Comparison of ENCODE assay signal across 8 cellular contexts in the genomic region with DNA sequence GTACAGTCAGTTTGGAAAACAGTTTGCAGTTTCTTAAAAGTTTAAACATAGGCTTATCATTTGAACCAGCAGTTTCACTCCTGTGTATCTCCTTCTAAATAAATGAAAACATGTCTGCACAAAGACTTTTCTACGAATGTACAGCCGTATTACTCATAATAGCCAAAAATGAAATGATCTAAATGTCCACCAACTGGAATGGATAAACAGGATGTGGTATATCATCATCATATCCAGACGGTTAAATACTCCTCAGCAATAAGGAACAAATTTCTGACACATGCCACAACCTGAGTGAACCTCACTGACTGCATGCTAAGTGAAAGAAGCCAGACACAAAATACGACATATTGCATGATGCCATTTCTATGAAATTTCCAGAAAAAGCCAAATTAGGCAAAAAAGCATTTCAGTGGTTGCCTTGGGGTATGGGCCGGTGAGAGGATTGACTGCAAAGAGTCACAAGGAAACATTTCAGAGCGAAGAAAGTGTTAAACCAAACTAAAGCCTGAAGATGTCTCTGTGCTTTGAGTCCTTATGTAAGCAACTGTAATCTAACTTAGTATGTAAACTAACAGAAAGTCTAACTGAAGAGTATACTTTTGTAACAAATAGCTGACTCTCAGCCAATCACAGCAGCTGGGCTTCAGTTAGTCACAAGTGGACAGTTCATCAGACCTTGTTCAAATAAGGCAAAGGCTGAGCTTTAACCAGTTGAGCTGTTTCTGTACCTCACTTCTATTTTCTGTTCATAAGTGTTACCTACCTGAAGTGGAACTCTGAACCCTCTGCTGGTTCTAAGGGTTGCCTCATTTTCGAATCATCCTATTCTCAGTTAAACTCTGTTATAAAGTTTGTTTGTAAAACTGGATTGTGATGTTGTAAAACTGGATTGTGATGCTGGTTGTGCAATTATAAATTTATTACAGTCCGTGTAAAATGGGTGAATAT.
DNase-seq lines count a peak whose midpoint lies in the region; ATAC-seq, FAIRE-seq and TF ChIP-seq lines count a peak whose summit lies in the region.

No MANE protein-coding gene starts in this region.

- no peak overlapping the region for H3K4me3 ChIP-seq in breast epithelium
- H3K4me3 ChIP-seq in SJSA1 = peak overlapping the region; percentile 19
- peak overlapping the region; percentile 19 to 53 (median 41); a peak in 4 of 6 replicates for H3K4me3 ChIP-seq in HepG2 (replicated peaks in 1 of 3; ENCODE audit: insufficient read depth in 1 of 3, low read depth in 2 of 3, low read length in 3 of 3)
- no peak overlapping the region for H3K4me3 ChIP-seq in CD4-positive, alpha-beta memory T cell (ENCODE audit: low read length in 2 of 2)

- H3K9me3 Mint-ChIP-seq in MCF 10A (ENCODE audit: unreplicated experiment) = no peaks in the 10 kb centered on the region
- peaks cover 0 to 3% (median 0%) of the 10 kb centered on the region in 8 donors for H3K9me3 Mint-ChIP-seq in CD4-positive, alpha-beta memory T cell

- no peaks in the 10 kb centered on the region; the same call in 1 of the 2 replicates for H4K20me1 ChIP-seq in HepG2 (ENCODE audit: insufficient read depth, low read length)

- H3K9me3 ChIP-seq in breast epithelium (no peaks in the 10 kb centered on the region), SJSA1 (replicated peaks) (no peaks in the 10 kb centered on the region), HepG2 (ENCODE audit: low read length) (no peaks in the 10 kb centered on the region)
- H3K9me3 ChIP-seq in CD4-positive, alpha-beta memory T cell (ENCODE audit: control insufficient read depth in 1 of 2, low read length in 2 of 2) = no peaks in the 10 kb centered on the region

- TF ChIP-seq CTCF in MCF 10A (IDR thresholded peaks at IDR 0.05; ENCODE audit: unreplicated experiment) (no peak), breast epithelium (IDR thresholded peaks at IDR 0.05) (no peak), HepG2 (CRISPR knock-in tag; IDR thresholded peaks at IDR 0.05) (peak; percentile 50)

- H3K36me3 ChIP-seq in breast epithelium (no peaks in the 10 kb centered on the region), SJSA1 (no peaks in the 10 kb centered on the region), HepG2 (replicated peaks in 1 of 2; ENCODE audit: control insufficient read depth in 1 of 2, insufficient read depth in 2 of 2, low read length in 2 of 2) (no peaks in the 10 kb centered on the region)
- no peaks in the 10 kb centered on the region for H3K36me3 ChIP-seq in CD4-positive, alpha-beta memory T cell (ENCODE audit: insufficient read depth, low read length)

- BruUV-seq in MCF 10A (replicated peaks; lab: Mats Ljungman, UMichigan) (TSS peak; percentile 36), HepG2 (replicated peaks; lab: Mats Ljungman, UMichigan) (no TSS peak)

- TF ChIP-seq RAD21 in HepG2 (CRISPR knock-in tag; IDR thresholded peaks at IDR 0.05) = no peak

- peak overlapping the region; percentile 89 for H3K27ac Mint-ChIP-seq in MCF 10A (ENCODE audit: low read depth, unreplicated experiment)
- H3K27ac Mint-ChIP-seq in CD4-positive, alpha-beta memory T cell = peak overlapping the region in 1 of 7 donors; percentile 29

- peak overlapping the region in 1 of 2 donors; percentile 2 for H3K27ac ChIP-seq in breast epithelium
- peak overlapping the region; percentile 97 for H3K27ac ChIP-seq in SJSA1
- H3K27ac ChIP-seq in HepG2 (ENCODE audit: extremely low read length, insufficient read depth, low read length) = peak overlapping the region; percentile 76
- no peak overlapping the region for H3K27ac ChIP-seq in CD4-positive, alpha-beta memory T cell (ENCODE audit: low read depth, low read length)

- no peaks in the 10 kb centered on the region for H3K27me3 ChIP-seq in breast epithelium
- H3K27me3 ChIP-seq in SJSA1 (replicated peaks) = no peaks in the 10 kb centered on the region
- no peaks in the 10 kb centered on the region for H3K27me3 ChIP-seq in HepG2 (ENCODE audit: control insufficient read depth in 1 of 2, insufficient read depth in 2 of 2, low read length in 2 of 2)
- no peaks in the 10 kb centered on the region for H3K27me3 ChIP-seq in CD4-positive, alpha-beta memory T cell (ENCODE audit: insufficient read depth, low read length)

- in situ Hi-C loops in HepG2 (cut with HindIII; ENCODE audit: extremely low pct_ligation_motif_present, low pct_unique_long_range_greater_than_20kb) = no loop called here

- peak overlapping the region; percentile 46 for H3K9ac ChIP-seq in HepG2 (ENCODE audit: insufficient read depth, low read depth, low read length)

- peaks cover 7% of the 10 kb centered on the region for H3K36me3 Mint-ChIP-seq in MCF 10A (ENCODE audit: insufficient read depth, unreplicated experiment)
- H3K36me3 Mint-ChIP-seq in CD4-positive, alpha-beta memory T cell = no peaks in the 10 kb centered on the region

- DNase-seq in MCF 10A (ENCODE audit: unreplicated experiment) (peak; percentile 58), breast epithelium (ENCODE audit: low spot score in 2 of 2) (no peak), SJSA1 (ENCODE audit: low read depth in 1 of 2, low spot score in 2 of 2) (peak; percentile 75 to 91), HepG2 (ENCODE audit: low spot score) (peak; percentile 91), NCI-H345 (lab: John Stamatoyannopoulos, UW) (no peak), SIG-M5 treated with dmso at 0.1 percent for 504 hours (lab: John Stamatoyannopoulos, UW; ENCODE audit: unreplicated experiment) (no peak)
- no peak for DNase-seq in CD4-positive, alpha-beta memory T cell

- no peaks in the 10 kb centered on the region for H3K27me3 Mint-ChIP-seq in MCF 10A (ENCODE audit: insufficient read depth, unreplicated experiment)
- H3K27me3 Mint-ChIP-seq in CD4-positive, alpha-beta memory T cell = peaks cover 9 to 17% of the 10 kb centered on the region in 2 donors

- ATAC-seq in HG03045 (IDR thresholded peaks at IDR 0.05; ENCODE audit: unreplicated experiment) (peak; percentile 60), HepG2 (peak; percentile 88)

- CTCF ChIA-PET in MCF 10A (lab: Yijun Ruan, JAX) = interaction anchor here (1.9 kb wide), 1 partner anchor 61 kb away, joined by 6 read pairs; no protein-coding TSS in a partner anchor
- CTCF ChIA-PET in HepG2 (lab: Yijun Ruan, JAX; ENCODE audit: low intra/inter-chr PET ratio, low total read pairs) = no interaction called here
- CTCF ChIA-PET in CD4-positive, alpha-beta memory T cell (lab: Charles Lee; ENCODE audit: partially characterized antibody) = no interaction called here

- H3K4me1 ChIP-seq in breast epithelium = peaks cover 4 to 5% of the 10 kb centered on the region in 2 donors
- H3K4me1 ChIP-seq in SJSA1 (replicated peaks) = peaks cover 73% of the 10 kb centered on the region
- H3K4me1 ChIP-seq in HepG2 (ENCODE audit: insufficient read depth, low read length) = peaks cover 96% of the 10 kb centered on the region
- H3K4me1 ChIP-seq in CD4-positive, alpha-beta memory T cell (ENCODE audit: insufficient read depth, low read length) = no peaks in the 10 kb centered on the region

- 16% methylated on average over 8 of the region's 8 CpGs for WGBS in HepG2 (ENCODE audit: low lambda C conversion rate)

- no peak overlapping the region for H2AFZ ChIP-seq in HepG2 (ENCODE audit: low read length)

- TF ChIP-seq POLR2A in breast epithelium (IDR thresholded peaks at IDR 0.05) = no peak
- TF ChIP-seq POLR2A in HepG2 (IDR thresholded peaks at IDR 0.05; ENCODE audit: insufficient read depth in 1 of 2, low read depth in 2 of 2, low read length in 2 of 2) = 0 out of 4 replicates have a peak, but pooled peaks of 1 of the 2 experiments have one; percentile 28

- peaks cover 56% of the 10 kb centered on the region for H3K4me1 Mint-ChIP-seq in MCF 10A (ENCODE audit: insufficient read depth, unreplicated experiment)
- peaks cover 0 to 1% (median 0%) of the 10 kb centered on the region in 4 donors for H3K4me1 Mint-ChIP-seq in CD4-positive, alpha-beta memory T cell

- peak overlapping the region; percentile 81 for H3K4me2 ChIP-seq in HepG2 (ENCODE audit: low read depth, low read length)

- H3K4me3 Mint-ChIP-seq in MCF 10A (ENCODE audit: unreplicated experiment) = peak overlapping the region; percentile 55
- no peak overlapping the region for H3K4me3 Mint-ChIP-seq in CD4-positive, alpha-beta memory T cell

- TF ChIP-seq EP300 in HepG2 (IDR thresholded peaks at IDR 0.05; ENCODE audit: low read depth in 2 of 2, low read length in 2 of 2) = peak in 1 of 2 experiments; percentile 69; a peak in 1 of 4 replicates
- TF ChIP-seq EP300 in HepG2 (CRISPR knock-in tag; IDR thresholded peaks at IDR 0.05; ENCODE audit: borderline replicate concordance) = 0 out of 2 replicates have a peak, but pooled peaks have one; percentile 13

- POLR2A ChIA-PET in MCF 10A (lab: Yijun Ruan, JAX) (interaction anchor here (0.6 to 2.5 kb wide), 11 partner anchors 12 to 60 kb away, joined by 3 to 13 read pairs (median 3); no protein-coding TSS in a partner anchor), HepG2 (lab: Yijun Ruan, JAX) (interaction anchor here (0.9 to 1.1 kb wide), 5 partner anchors 11 to 60 kb away, joined by 3 to 17 read pairs (median 3); no protein-coding TSS in a partner anchor)
- POLR2A ChIA-PET in CD4-positive, alpha-beta memory T cell (lab: Charles Lee; ENCODE audit: partially characterized antibody) = no interaction called here

- peaks cover 91% of the 10 kb centered on the region for H3K79me2 ChIP-seq in HepG2 (ENCODE audit: insufficient read depth, low read length)

- intact Hi-C loops in MCF 10A (cut with micrococcal nuclease) (no loop called here), breast epithelium (cut with DNase I; ENCODE audit: low total_unique reads) (no loop called here), HepG2 (cut with micrococcal nuclease; ENCODE audit: unreplicated experiment) (loop anchor here (1.0 to 5.0 kb wide), 2 partner anchors 36 to 59 kb away; no protein-coding TSS in a partner anchor)
- intact Hi-C loops in CD4-positive, alpha-beta memory T cell (cut with micrococcal nuclease) = no loop called here

- peak; percentile 96 for FAIRE-seq in HepG2 (lab: Jason Lieb, UNC)

TF ChIP-seq in HepG2, 621 proteins besides CTCF, POLR2A, EP300 and RAD21 (continues in another document):
- no peak for TF ChIP-seq FOXA1 (IDR thresholded peaks at IDR 0.05)
- TF ChIP-seq FOXA1 (CRISPR knock-in tag; IDR thresholded peaks at IDR 0.05) = peak; percentile 68
- TF ChIP-seq POLR2G (IDR thresholded peaks at IDR 0.05; ENCODE audit: low read depth, low read length) = no peak
- 0 out of 2 replicates have a peak, but pooled peaks have one; percentile 47 for TF ChIP-seq KMT2A (CRISPR knock-in tag; IDR thresholded peaks at IDR 0.05)
- 0 out of 2 replicates have a peak, but pooled peaks have one; percentile 62 for TF ChIP-seq ZNF124 (CRISPR knock-in tag; IDR thresholded peaks at IDR 0.05)
- no peak for TF ChIP-seq TOE1 (CRISPR knock-in tag; IDR thresholded peaks at IDR 0.05)
- TF ChIP-seq SALL1 (CRISPR knock-in tag; IDR thresholded peaks at IDR 0.05) = peak; percentile 46; the same call in 1 of the 2 replicates
- TF ChIP-seq SALL2 (CRISPR knock-in tag; IDR thresholded peaks at IDR 0.05) = no peak
- TF ChIP-seq ZNF282 (IDR thresholded peaks at IDR 0.05; ENCODE audit: partially characterized antibody) = no peak
- TF ChIP-seq NFYC (CRISPR knock-in tag; IDR thresholded peaks at IDR 0.05) = peak; percentile 76
- no peak for TF ChIP-seq ZNF749 (CRISPR knock-in tag; IDR thresholded peaks at IDR 0.05; ENCODE audit: borderline replicate concordance)
- no peak for TF ChIP-seq ZNF773 (CRISPR knock-in tag; IDR thresholded peaks at IDR 0.05; ENCODE audit: borderline replicate concordance)
- no peak for TF ChIP-seq NR2F1 (CRISPR knock-in tag; IDR thresholded peaks at IDR 0.05)

Comparison
In these comparisons a context has a peak if more than half of its experiments do, and no peak if none do; other contexts are left out.
1. DNase-seq: peak in MCF 10A (single experiment), SJSA1 (2 of 2) and HepG2 (single experiment); none in breast epithelium (0 of 2), CD4-positive, alpha-beta memory T cell (0 of 5), NCI-H345 (single experiment) and SIG-M5 treated with dmso at 0.1 percent for 504 hours (single experiment).
2. H3K4me3 ChIP-seq: peak in SJSA1 (single experiment) and HepG2 (3 of 3); none in breast epithelium (0 of 3) and CD4-positive, alpha-beta memory T cell (0 of 2).